Comparison of ENCODE assay signal across 20 cellular contexts in the genomic region with DNA sequence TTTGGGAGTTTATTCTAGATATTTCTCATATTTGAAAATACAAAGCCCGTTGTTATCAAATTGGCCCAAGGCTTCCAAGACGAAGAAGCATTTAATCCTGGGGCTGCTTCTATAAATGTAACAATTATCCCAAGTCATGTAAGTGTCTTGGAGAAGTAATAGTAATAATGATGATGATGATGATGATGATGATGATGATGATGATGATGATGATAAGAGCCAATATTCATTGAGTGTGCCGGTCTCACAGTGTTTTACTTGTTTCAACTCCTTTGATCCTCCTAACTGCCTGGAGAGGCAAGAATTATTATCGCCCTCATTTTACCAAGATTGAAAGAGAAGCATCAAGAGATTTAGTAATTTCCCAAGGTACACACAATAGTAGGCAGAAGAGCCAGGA.
"Had no signal": no experiment of that assay in that cellular context is flagged by ENCODE, and none has a peak within 500 bp of the region (broad histone marks: within the 10 kb centered on the region; RNA-seq: fewer than 3 reads in every experiment).

No MANE protein-coding gene starts in this region.

- H3K4me1 ChIP-seq: left lung, prostate gland, spleen, tibial nerve, upper lobe of left lung had no signal

- H3K9me3 Mint-ChIP-seq: stimulated activated naive CD8-positive, alpha-beta T cell treated with anti-CD3 and anti-CD28 coated beads, Interleukin-15, Interleukin-2, amounts not matched to agents 100 ng/mL and 50 ng/mL, for 24 hours had no signal

- H3K27ac Mint-ChIP-seq: naive thymus-derived CD8-positive, alpha-beta T cell; nephron progenitor cell; stimulated activated naive B cell treated with anti-CD40 and anti-IgM and Interleukin-4, amounts not matched to agents 10 μg/mL and 1 μg/mL and 100 μg/mL, for 72 hours; stimulated activated naive CD8-positive, alpha-beta T cell treated with anti-CD3 and anti-CD28 coated beads, Interleukin-15, Interleukin-2, amounts not matched to agents 100 ng/mL and 50 ng/mL, for 24 hours had no signal

- FAIRE-seq: colon, kidney had no signal

- H3K4me3 Mint-ChIP-seq: naive thymus-derived CD8-positive, alpha-beta T cell; nephron progenitor cell; stimulated activated naive B cell treated with anti-CD40 and anti-IgM and Interleukin-4, amounts not matched to agents 10 μg/mL and 1 μg/mL and 100 μg/mL, for 72 hours; stimulated activated naive CD8-positive, alpha-beta T cell treated with anti-CD3 and anti-CD28 coated beads, Interleukin-15, Interleukin-2, amounts not matched to agents 100 ng/mL and 50 ng/mL, for 24 hours had no signal

- H3K27me3 ChIP-seq: dorsolateral prefrontal cortex, foreskin keratinocyte, left lung, right atrium auricular region, sigmoid colon, spleen, tibial nerve, upper lobe of left lung, vagina had no signal

- ATAC-seq: naive thymus-derived CD8-positive, alpha-beta T cell had no signal

- DNase-seq: dorsolateral prefrontal cortex; effector CD4-positive, alpha-beta T cell; foreskin keratinocyte; kidney; left lung; naive thymus-derived CD8-positive, alpha-beta T cell; nephron progenitor cell; nucleus accumbens; sigmoid colon; spleen; stimulated activated CD4-positive, alpha-beta T cell treated with anti-CD3 and anti-CD28 coated beads, Interleukin-2, amount 100 ng/mL, for 48 hours; stimulated activated naive B cell treated with anti-CD40 and anti-IgM and Interleukin-4, amounts not matched to agents 10 μg/mL and 1 μg/mL and 100 μg/mL, for 72 hours; upper lobe of left lung had no signal

- H3K9me3 ChIP-seq: left lung, prostate gland, right atrium auricular region, sigmoid colon, spleen, thoracic aorta, tibial nerve, upper lobe of left lung, vagina had no signal

- H3K36me3 Mint-ChIP-seq: naive thymus-derived CD8-positive, alpha-beta T cell; stimulated activated naive B cell treated with anti-CD40 and anti-IgM and Interleukin-4, amounts not matched to agents 10 μg/mL and 1 μg/mL and 100 μg/mL, for 72 hours had no signal

- H3K4me3 ChIP-seq: dorsolateral prefrontal cortex, left lung, prostate gland, right atrium auricular region, sigmoid colon, spleen, thoracic aorta, tibial nerve, upper lobe of left lung, vagina had no signal

- H3K36me3 ChIP-seq: left lung, prostate gland, right atrium auricular region, sigmoid colon, spleen, thoracic aorta, tibial nerve, upper lobe of left lung, vagina had no signal

- H3K27ac ChIP-seq: left lung, spleen, tibial nerve, upper lobe of left lung had no signal
